Comparison of ENCODE assay signal across 8 cellular contexts in genomic region chr20:43514062-43514971, GRCh38. TPM values are rescaled to one million over a fixed set of nuclear protein-coding genes. Genes with fewer than 3 reads are reported as not detected.
DNase-seq lines count a peak whose midpoint lies in the region; ATAC-seq, FAIRE-seq and TF ChIP-seq lines count a peak whose summit lies in the region.

No MANE protein-coding gene starts in this region.

- peak; percentile 94 for FAIRE-seq in G401.6 (lab: Jason Lieb, UNC)
- no peak for FAIRE-seq in H54 (lab: Jason Lieb, UNC)

- H3K4me2 ChIP-seq in osteoblast (ENCODE audit: insufficient read depth, low read length) = peak overlapping the region; percentile 86

- H3K9me3 Mint-ChIP-seq in activated naive CD4-positive, alpha-beta T cell treated with anti-CD3 and anti-CD28 coated beads, Interleukin-2, amount 50 U/mL, for 72 hours = no peaks in the 10 kb centered on the region
- peaks cover 5% of the 10 kb centered on the region for H3K9me3 Mint-ChIP-seq in glutamatergic neuron (ENCODE audit: unreplicated experiment)

- H3K36me3 ChIP-seq in SK-N-MC (ENCODE audit: insufficient read depth, low read length) (no peaks in the 10 kb centered on the region), osteoblast (ENCODE audit: insufficient read depth, low read length) (no peaks in the 10 kb centered on the region), testis (ENCODE audit: low read depth, missing control alignments) (no peaks in the 10 kb centered on the region)

- H3K9me3 ChIP-seq in SK-N-MC (ENCODE audit: low read depth, low read length) (no peaks in the 10 kb centered on the region), osteoblast (ENCODE audit: low read depth, low read length) (no peaks in the 10 kb centered on the region), testis (no peaks in the 10 kb centered on the region)

- H3K4me1 ChIP-seq in osteoblast (ENCODE audit: insufficient read depth, low read length) (peaks cover 5% of the 10 kb centered on the region), testis (peaks cover 13% of the 10 kb centered on the region)

- no peak for TF ChIP-seq CTCF in glutamatergic neuron (IDR thresholded peaks at IDR 0.05; ENCODE audit: partially characterized antibody, unreplicated experiment)
- TF ChIP-seq CTCF in osteoblast (IDR thresholded peaks at IDR 0.05; ENCODE audit: extremely low read depth, low read depth, low read length) = peak; percentile 19
- no peak for TF ChIP-seq CTCF in testis (IDR thresholded peaks at IDR 0.05)

- H3K9ac ChIP-seq in SK-N-MC (ENCODE audit: insufficient read length) = peak overlapping the region; percentile 64

- no peaks in the 10 kb centered on the region for H4K20me1 ChIP-seq in osteoblast (ENCODE audit: insufficient read depth, low read length)

- no peak overlapping the region for H3K27ac ChIP-seq in SK-N-MC
- no peak overlapping the region for H3K27ac ChIP-seq in osteoblast (ENCODE audit: low read depth, low read length)
- H3K27ac ChIP-seq in testis = peak overlapping the region; percentile 78 to 82

- TF ChIP-seq POLR2A in H54 (IDR thresholded peaks at IDR 0.05; ENCODE audit: low read depth, low read length) (peak; percentile 45), testis (IDR thresholded peaks at IDR 0.05) (no peak)

- H2AFZ ChIP-seq in osteoblast (ENCODE audit: low read length) = peak overlapping the region; percentile 93

- no peaks in the 10 kb centered on the region for H3K79me2 ChIP-seq in osteoblast (ENCODE audit: insufficient read depth, low read length)

- WGBS in testis, 2 donors = 36 to 54% methylated on average over 15 to 53 of the region's 53 CpGs

- intact Hi-C loops in testis (cut with DNase I; ENCODE audit: low total_unique reads) = no loop called here

- peaks cover 4% of the 10 kb centered on the region in 2 donors for H3K36me3 Mint-ChIP-seq in activated naive CD4-positive, alpha-beta T cell treated with anti-CD3 and anti-CD28 coated beads, Interleukin-2, amount 50 U/mL, for 72 hours
- no peaks in the 10 kb centered on the region for H3K36me3 Mint-ChIP-seq in glutamatergic neuron (ENCODE audit: unreplicated experiment)

- peak overlapping the region; percentile 93 for H3K4me3 Mint-ChIP-seq in glutamatergic neuron (ENCODE audit: unreplicated experiment)

- H3K27me3 Mint-ChIP-seq in glutamatergic neuron (ENCODE audit: unreplicated experiment) = peaks cover 4% of the 10 kb centered on the region

- H3K4me3 ChIP-seq in SK-N-MC (peak overlapping the region; percentile 82), osteoblast (ENCODE audit: insufficient read depth, low read length) (peak overlapping the region; percentile 77), testis (peak overlapping the region; percentile 68 to 80)

- H3K27me3 ChIP-seq in osteoblast (ENCODE audit: insufficient read depth, low read length) = peaks cover under 1% of the 10 kb centered on the region
- no peaks in the 10 kb centered on the region for H3K27me3 ChIP-seq in testis

- ATAC-seq in activated naive CD4-positive, alpha-beta T cell treated with anti-CD3 and anti-CD28 coated beads, Interleukin-2, amount 50 U/mL, for 72 hours = peak; percentile 86 to 92

- H3K27ac Mint-ChIP-seq in activated naive CD4-positive, alpha-beta T cell treated with anti-CD3 and anti-CD28 coated beads, Interleukin-2, amount 50 U/mL, for 72 hours = peak overlapping the region; percentile 91 to 97
- peak overlapping the region; percentile 48 for H3K27ac Mint-ChIP-seq in glutamatergic neuron (ENCODE audit: unreplicated experiment)

- H3K4me1 Mint-ChIP-seq in glutamatergic neuron (ENCODE audit: low read depth, unreplicated experiment) = peaks cover 1% of the 10 kb centered on the region

- DNase-seq in H54 (ENCODE audit: insufficient read length, low spot score) (peak; percentile 80), M059J (ENCODE audit: low read depth) (peak; percentile 100), SK-N-MC (ENCODE audit: low read depth, low spot score) (peak; percentile 79), glutamatergic neuron (peak; percentile 95), osteoblast (ENCODE audit: insufficient read length, low spot score, missing footprints) (peak; percentile 99), testis (peak; percentile 99)
- peak; percentile 90 to 92 for DNase-seq in activated naive CD4-positive, alpha-beta T cell treated with anti-CD3 and anti-CD28 coated beads, Interleukin-2, amount 50 U/mL, for 72 hours (ENCODE audit: low spot score in 2 of 2)

RNA-seq across cellular contexts. Expression of gene L3MBTL1, which starts 6.8 kb away (rescaled TPM):
- 1.3 and 6.0 TPM in 2 replicates for total RNA-seq in M059J (2014; rRNA removed; shearing (Covaris generic))
- total RNA-seq in activated naive CD4-positive, alpha-beta T cell treated with anti-CD3 and anti-CD28 coated beads, Interleukin-2, amount 50 U/mL, for 72 hours = 10 to 100 TPM in 1 of 2 donors, 1 to 10 TPM in 1; 9.1 to 15.3 TPM
- total RNA-seq in glutamatergic neuron (ENCODE audit: unreplicated experiment) (19.9 TPM), osteoblast (5.6 and 9.8 TPM in 2 replicates), testis (10 to 100 TPM; 64.5 to 68.1 TPM)
- polyA plus RNA-seq in testis (ENCODE audit: insufficient read depth, low read depth, low replicate concordance) = 16.9 TPM

RNA-seq across cellular contexts. Expression of gene SGK2, which starts 44.5 kb away (rescaled TPM):
- not detected in 2 replicates for total RNA-seq in M059J (2014; rRNA removed; shearing (Covaris generic))
- total RNA-seq in activated naive CD4-positive, alpha-beta T cell treated with anti-CD3 and anti-CD28 coated beads, Interleukin-2, amount 50 U/mL, for 72 hours = under 1 TPM; 0.59 to 0.82 TPM
- total RNA-seq in glutamatergic neuron (ENCODE audit: unreplicated experiment) = 0.56 TPM
- under 0.01 and 0.29 TPM in 2 replicates for total RNA-seq in osteoblast
- 1 to 10 TPM; 6.2 to 8.5 TPM for total RNA-seq in testis
- polyA plus RNA-seq in testis (ENCODE audit: insufficient read depth, low read depth, low replicate concordance) = 1.3 TPM

RNA-seq across cellular contexts. Expression of gene SRSF6, which starts 56.6 kb away (rescaled TPM):
- total RNA-seq in M059J (2014; rRNA removed; shearing (Covaris generic)) = 36.2 and 42.8 TPM in 2 replicates
- total RNA-seq in activated naive CD4-positive, alpha-beta T cell treated with anti-CD3 and anti-CD28 coated beads, Interleukin-2, amount 50 U/mL, for 72 hours = 100 to 1,000 TPM; 105 to 159 TPM
- total RNA-seq in glutamatergic neuron (ENCODE audit: unreplicated experiment) (161 TPM), osteoblast (70.1 and 81.1 TPM in 2 replicates), testis (100 to 1,000 TPM in 1 of 2 donors, 10 to 100 TPM in 1; 90.4 to 127 TPM)
- polyA plus RNA-seq in testis (ENCODE audit: insufficient read depth, low read depth, low replicate concordance) = 100.0 TPM

Comparison
In these comparisons a context has a peak if more than half of its experiments do, and no peak if none do; other contexts are left out.
1. H3K27ac ChIP-seq: peak in testis (2 of 2); none in SK-N-MC (single experiment) and osteoblast (single experiment).
2. Peak in every context shown above with its lines, with median percentiles within 50 percentile points of each other: DNase-seq and H3K4me3 ChIP-seq.